In genomic region chr17:5078106-5079028, GRCh38 we compare ENCODE assay signal across 8 cellular contexts. TPM values are rescaled to one million over a fixed set of nuclear protein-coding genes. Genes with fewer than 3 reads are reported as not detected.
A peak's percentile ranks its signal among the peaks of the same experiment; 100 is the strongest.
DNase-seq lines count a peak whose midpoint lies in the region; ATAC-seq and TF ChIP-seq lines count a peak whose summit lies in the region.

TSS of gene ZFP3 (plus strand) at chr17:5078467. CDS start at chr17:5091505, 13,038 bp downstream.

- peaks cover 37% of the 10 kb centered on the region for H3K9me3 ChIP-seq in AG04450 (ENCODE audit: control insufficient read depth, insufficient read depth, low read length)
- no peaks in the 10 kb centered on the region for H3K9me3 ChIP-seq in stomach smooth muscle (ENCODE audit: control insufficient read depth in 2 of 2, low read length in 2 of 2)

- TF ChIP-seq CTCF in AG04450 (IDR thresholded peaks at IDR 0.05; ENCODE audit: low read depth, low read length) (0 out of 2 replicates have a peak, but pooled peaks have one; percentile 4), fibroblast of pulmonary artery (IDR thresholded peaks at IDR 0.05; ENCODE audit: low read length, missing control alignments) (no peak)

- CTCF ChIA-PET in AG04450 (lab: Charles Lee) = no interaction called here

- peak within 1 kb of the TSS; percentile 88 to 94 for H3K9ac ChIP-seq in stomach smooth muscle (ENCODE audit: low read length in 2 of 2)

- DNase-seq in AG04450 (ENCODE audit: low read depth, low spot score) = peak; percentile 24
- peak; percentile 64 for DNase-seq in NOMO-1 treated with dmso at 0.1 percent for 144 hours (lab: John Stamatoyannopoulos, UW; ENCODE audit: unreplicated experiment)
- DNase-seq in activated T-helper 1 cell treated with anti-CD3 and anti-CD28 coated beads, Interleukin-2, amount 50 U/mL, for 16 hours (ENCODE audit: low read depth in 1 of 2, low spot score in 1 of 2) = peak; percentile 45 to 54
- DNase-seq in fibroblast of pulmonary artery (ENCODE audit: low read depth) = peak; percentile 82
- DNase-seq in non-pigmented ciliary epithelial cell (ENCODE audit: low read depth) = peak; percentile 36

- H3K27ac ChIP-seq in AG04450 (ENCODE audit: low read depth, low read length) (peak within 1 kb of the TSS; percentile 47), stomach smooth muscle (ENCODE audit: low read length) (peak within 1 kb of the TSS; percentile 80)

- POLR2A ChIA-PET in AG04450 (lab: Yijun Ruan, JAX) = interaction anchor here (0.6 kb wide), 1 partner anchor 186 kb away, joined by 7 read pairs; no protein-coding TSS in a partner anchor

- H3K4me3 ChIP-seq in AG04450 (ENCODE audit: low read depth, low read length) = peak within 1 kb of the TSS; percentile 72
- peak within 1 kb of the TSS; percentile 69 for H3K4me3 ChIP-seq in fibroblast of pulmonary artery (replicated peaks; ENCODE audit: low read depth, low read length)
- peak within 1 kb of the TSS; percentile 92 to 95 for H3K4me3 ChIP-seq in stomach smooth muscle (ENCODE audit: low read length in 2 of 2)

- peaks cover 17% of the 10 kb centered on the region for H3K4me1 ChIP-seq in stomach smooth muscle (ENCODE audit: control insufficient read depth, insufficient read depth, low read length)

- H3K36me3 ChIP-seq in stomach smooth muscle (ENCODE audit: control insufficient read depth in 2 of 2, insufficient read depth in 2 of 2, low read length in 2 of 2) = no peaks in the 10 kb centered on the region

- peak; percentile 92 for ATAC-seq in GM18909 (IDR thresholded peaks at IDR 0.05; ENCODE audit: poor library complexity, unreplicated experiment)
- peak; percentile 84 for ATAC-seq in HG03342 (IDR thresholded peaks at IDR 0.05; ENCODE audit: unreplicated experiment)

- no peaks in the 10 kb centered on the region for H3K27me3 ChIP-seq in AG04450 (ENCODE audit: control insufficient read depth, insufficient read depth, low read length)
- no peaks in the 10 kb centered on the region for H3K27me3 ChIP-seq in stomach smooth muscle (ENCODE audit: control insufficient read depth in 1 of 2, insufficient read depth in 2 of 2, low read length in 2 of 2)

RNA-seq across cellular contexts. Expression of gene ZFP3, which starts in this region (rescaled TPM):
- polyA plus RNA-seq in AG04450 (2011; rRNA removed) = 2.3 and 3.0 TPM in 2 replicates
- 2.3 and 3.4 TPM in 2 replicates for polyA minus RNA-seq in AG04450 (2011; rRNA and poly(A)+ RNA removed)

Comparison
In these comparisons a context has a peak if more than half of its experiments do, and no peak if none do; other contexts are left out.
1. Peak in every context shown above with its lines: DNase-seq, ATAC-seq, H3K4me3 ChIP-seq and H3K27ac ChIP-seq.
2. DNase-seq: peak in every context shown above with its lines; median percentile 82 in fibroblast of pulmonary artery; 64 in NOMO-1 treated with dmso at 0.1 percent for 144 hours; 50 in activated T-helper 1 cell treated with anti-CD3 and anti-CD28 coated beads, Interleukin-2, amount 50 U/mL, for 16 hours; 36 in non-pigmented ciliary epithelial cell; 24 in AG04450.